ENCODE assay signal across 15 cellular contexts in genomic region chr22:39296981-39297489, GRCh38. TPM values are rescaled to one million over a fixed set of nuclear protein-coding genes. Genes with fewer than 3 reads are reported as not detected.
DNase-seq lines count a peak whose midpoint lies in the region; ATAC-seq and TF ChIP-seq lines count a peak whose summit lies in the region.
"Had no signal": no experiment of that assay in that cellular context is flagged by ENCODE, and none has a peak within 500 bp of the region (broad histone marks: within the 10 kb centered on the region; RNA-seq: fewer than 3 reads in every experiment).

No MANE protein-coding gene starts in this region.

- DNase-seq in NCI-H226 (peak; percentile 35), stomach (no peak), GF-D8 (lab: John Stamatoyannopoulos, UW) (no peak), GOT3 (lab: John Stamatoyannopoulos, UW) (no peak), NCI-H1048 (lab: John Stamatoyannopoulos, UW) (no peak), omental fat pad (ENCODE audit: low spot score) (no peak)
- DNase-seq: activated CD8-positive, alpha-beta memory T cell treated with anti-CD3 and anti-CD28 coated beads, Interleukin-2, amount 10 ng/mL, durations not matched to agents 7 days and 5 days; NCI-H1930; psoas muscle; SW 1271 had no signal

- H3K4me1 ChIP-seq in liver (ENCODE audit: control insufficient read depth in 4 of 4, insufficient read depth in 4 of 4, low read length in 3 of 4) (peaks cover 22 to 54% (median 46%) of the 10 kb centered on the region in 4 donors), stomach (peaks cover 40 to 69% (median 55%) of the 10 kb centered on the region in 4 donors)

- H3K36me3 ChIP-seq in liver (ENCODE audit: control insufficient read depth in 4 of 4, insufficient read depth in 3 of 4, low read depth in 1 of 4, low read length in 3 of 4) (no peaks in the 10 kb centered on the region), stomach (no peaks in the 10 kb centered on the region)

- H3K27me3 Mint-ChIP-seq in dendritic cell treated with granulocyte-macrophage colony-stimulating factor and Interleukin-4, amounts not matched to agents 40 ng/mL and 50 ng/mL, for 4 days, result peaks cover 5% of the 10 kb centered on the region

- H3K27me3 ChIP-seq in liver (ENCODE audit: control insufficient read depth in 4 of 4, insufficient read depth in 4 of 4, low read length in 3 of 4) (no peaks in the 10 kb centered on the region), stomach (no peaks in the 10 kb centered on the region)

- no peak overlapping the region for H3K4me3 Mint-ChIP-seq in dendritic cell treated with granulocyte-macrophage colony-stimulating factor and Interleukin-4, amounts not matched to agents 40 ng/mL and 50 ng/mL, for 4 days
- H3K4me3 Mint-ChIP-seq: activated CD8-positive, alpha-beta memory T cell treated with anti-CD3 and anti-CD28 coated beads, Interleukin-2, amount 10 ng/mL, durations not matched to agents 7 days and 5 days; activated naive CD4-positive, alpha-beta T cell treated with anti-CD3 and anti-CD28 coated beads, Interleukin-2, amount 50 U/mL, for 24 hours; WTC11 had no signal

- H3K4me3 ChIP-seq in liver (ENCODE audit: low read depth in 1 of 3, low read length in 3 of 3) (no peak overlapping the region), stomach (no peak overlapping the region)
- H3K4me3 ChIP-seq: psoas muscle had no signal

- 44% methylated on average over 19 of the region's 19 CpGs for WGBS in liver
- 45 to 61% (median 59%) methylated on average over 9 to 19 of the region's 19 CpGs for WGBS in stomach, 5 donors

- H3K9me3 ChIP-seq in liver (ENCODE audit: control insufficient read depth in 4 of 4, low read length in 3 of 4) (no peaks in the 10 kb centered on the region), stomach (no peaks in the 10 kb centered on the region)
- H3K9me3 ChIP-seq: psoas muscle had no signal

- peak overlapping the region; percentile 68 for H3K27ac Mint-ChIP-seq in dendritic cell treated with granulocyte-macrophage colony-stimulating factor and Interleukin-4, amounts not matched to agents 40 ng/mL and 50 ng/mL, for 4 days
- H3K27ac Mint-ChIP-seq: activated CD8-positive, alpha-beta memory T cell treated with anti-CD3 and anti-CD28 coated beads, Interleukin-2, amount 10 ng/mL, durations not matched to agents 7 days and 5 days; activated naive CD4-positive, alpha-beta T cell treated with anti-CD3 and anti-CD28 coated beads, Interleukin-2, amount 50 U/mL, for 24 hours had no signal

- H3K4me1 Mint-ChIP-seq in dendritic cell treated with granulocyte-macrophage colony-stimulating factor and Interleukin-4, amounts not matched to agents 40 ng/mL and 50 ng/mL, for 4 days (ENCODE audit: low read depth), result peaks cover 94% of the 10 kb centered on the region

- TF ChIP-seq POLR2A in stomach (IDR thresholded peaks at IDR 0.05), result no peak

- H3K36me3 Mint-ChIP-seq in dendritic cell treated with granulocyte-macrophage colony-stimulating factor and Interleukin-4, amounts not matched to agents 40 ng/mL and 50 ng/mL, for 4 days (ENCODE audit: low read depth), result no peaks in the 10 kb centered on the region
- H3K36me3 Mint-ChIP-seq: activated CD8-positive, alpha-beta memory T cell treated with anti-CD3 and anti-CD28 coated beads, Interleukin-2, amount 10 ng/mL, durations not matched to agents 7 days and 5 days; WTC11 had no signal

- TF ChIP-seq RAD21 in liver (IDR thresholded peaks at IDR 0.05), result no peak

- TF ChIP-seq CTCF in liver (IDR thresholded peaks at IDR 0.05; ENCODE audit: low read depth, low read length, missing input control) (no peak), stomach (IDR thresholded peaks at IDR 0.05) (no peak), omental fat pad (IDR thresholded peaks at IDR 0.05) (no peak)

- H3K9me3 Mint-ChIP-seq in dendritic cell treated with granulocyte-macrophage colony-stimulating factor and Interleukin-4, amounts not matched to agents 40 ng/mL and 50 ng/mL, for 4 days, result no peaks in the 10 kb centered on the region
- H3K9me3 Mint-ChIP-seq: activated naive CD4-positive, alpha-beta T cell treated with anti-CD3 and anti-CD28 coated beads, Interleukin-2, amount 50 U/mL, for 24 hours had no signal

- H3K27ac ChIP-seq in liver (ENCODE audit: low read depth in 1 of 2, low read length in 2 of 2), result peak overlapping the region; percentile 32 to 52
- H3K27ac ChIP-seq in stomach, result peak overlapping the region in 3 of 5 donors; percentile 32 to 59 (median 47)
- H3K27ac ChIP-seq: C4-2B had no signal

- H3K9ac ChIP-seq in liver (ENCODE audit: low read depth in 1 of 2, low read length in 2 of 2), result no peak overlapping the region

- intact Hi-C loops in dendritic cell treated with granulocyte-macrophage colony-stimulating factor and Interleukin-4, amounts not matched to agents 40 ng/mL and 50 ng/mL, for 4 days (cut with micrococcal nuclease), result no loop called here
- intact Hi-C loops in stomach (cut with DNase I; ENCODE audit: low total_unique reads), result no loop called here

- no peak for ATAC-seq in omental fat pad (ENCODE audit: low FRiP score)
- ATAC-seq: activated CD8-positive, alpha-beta memory T cell treated with anti-CD3 and anti-CD28 coated beads, Interleukin-2, amount 10 ng/mL, durations not matched to agents 7 days and 5 days had no signal

- no peak for TF ChIP-seq EP300 in stomach (IDR thresholded peaks at IDR 0.05)

TF ChIP-seq in liver, 16 proteins besides CTCF, POLR2A, EP300 and RAD21:
- TF ChIP-seq REST (IDR thresholded peaks at IDR 0.05), result no peak
- no peak for TF ChIP-seq SP1 (IDR thresholded peaks at IDR 0.05)
- TF ChIP-seq GABPA (IDR thresholded peaks at IDR 0.05 in 1 of 2, conservative IDR thresholded peaks at IDR 0.05 in 1 of 2), result no peak
- TF ChIP-seq ZBTB33 (IDR thresholded peaks at IDR 0.05), result no peak
- no peak for TF ChIP-seq HNF4G (IDR thresholded peaks at IDR 0.05)
- TF ChIP-seq TAF1 (conservative IDR thresholded peaks at IDR 0.05), result no peak

RNA-seq across cellular contexts. Expression of gene RPL3, which starts 22.4 kb away (rescaled TPM):
- total RNA-seq in liver (1,000 to 10,000 TPM in 1 of 2 donors, 100 to 1,000 TPM in 1; 998 to 1,767 TPM), stomach (1,000 to 10,000 TPM in 4 of 5 donors, 100 to 1,000 TPM in 1; 940 to 2,730 (median 1,959) TPM), omental fat pad (1,000 to 10,000 TPM; 1,543 to 2,117 (median 1,973) TPM)
- polyA plus RNA-seq in liver (1,000 to 10,000 TPM in 1 of 2 donors, 100 to 1,000 TPM in 1; 580 to 1,370 TPM), stomach (1,000 to 10,000 TPM; 2,938 to 5,267 (median 3,478) TPM)

RNA-seq across cellular contexts. Expression of gene PDGFB, which starts 52.3 kb away (rescaled TPM):
- 1 to 10 TPM in 1 of 2 donors, under 1 TPM in 1; 0.98 to 2.5 TPM for total RNA-seq in liver
- 1 to 10 TPM in 1 of 2 donors, under 1 TPM in 1; 0.25 to 4.5 TPM for polyA plus RNA-seq in liver
- total RNA-seq in stomach, result 10 to 100 TPM in 2 of 5 donors, 1 to 10 TPM in 3; 1.2 to 58.5 (median 9.5) TPM
- 1 to 10 TPM; 3.6 to 4.1 (median 3.6) TPM for polyA plus RNA-seq in stomach
- total RNA-seq in omental fat pad, result 10 to 100 TPM; 11.6 to 33.1 (median 14.6) TPM

RNA-seq across cellular contexts. Expression of gene SYNGR1, which starts 52.8 kb away (rescaled TPM):
- total RNA-seq in liver (10 to 100 TPM in 1 of 2 donors, 1 to 10 TPM in 1; 1.8 to 21.9 TPM), stomach (1 to 10 TPM in 4 of 5 donors, under 1 TPM in 1; 0.45 to 9.3 (median 5.2) TPM), omental fat pad (10 to 100 TPM in 2 of 4 donors, 1 to 10 TPM in 2; 4.4 to 11.0 (median 9.9) TPM)
- polyA plus RNA-seq in liver (1 to 10 TPM; 3.6 to 6.7 TPM), stomach (10 to 100 TPM in 1 of 3 donors, 1 to 10 TPM in 2; 7.3 to 18.1 (median 7.8) TPM)
